ENCODE assay signal across 13 cellular contexts in genomic region chr13:67438465-67438864, GRCh38.
DNase-seq lines count a peak whose midpoint lies in the region; ATAC-seq, FAIRE-seq and TF ChIP-seq lines count a peak whose summit lies in the region.
"Had no signal": no experiment of that assay in that cellular context is flagged by ENCODE, and none has a peak within 500 bp of the region (broad histone marks: within the 10 kb centered on the region; RNA-seq: fewer than 3 reads in every experiment).

No MANE protein-coding gene starts in this region.

- H2BK120ac ChIP-seq in H9 (ENCODE audit: low read depth, low read length, poor library complexity, severe bottlenecking) (no peak overlapping the region), H1 (replicated peaks; ENCODE audit: low read depth, low read length) (no peak overlapping the region)

- TF ChIP-seq CTCF in H9 (conservative IDR thresholded peaks at IDR 0.05) (peak; percentile 44; the same call in 2 of the 3 replicates), H1 (IDR thresholded peaks at IDR 0.05; ENCODE audit: control extremely low read depth in 1 of 3, insufficient read depth in 1 of 3, low read depth in 1 of 3, low read length in 3 of 3) (peak in 2 of 3 experiments; percentile 34 to 40; a peak in 2 of 4 replicates), foreskin keratinocyte (conservative IDR thresholded peaks at IDR 0.05) (no peak)

- no peaks in the 10 kb centered on the region for H3K27me3 ChIP-seq in H9 (ENCODE audit: insufficient read depth, low read length)
- H3K27me3 ChIP-seq in H1 (replicated peaks in 1 of 4; ENCODE audit: control insufficient read depth in 3 of 4, extremely low read depth in 1 of 4, insufficient read depth in 3 of 4, low read length in 3 of 4) = no peaks in the 10 kb centered on the region
- H3K27me3 ChIP-seq in foreskin keratinocyte = no peaks in the 10 kb centered on the region

- H3K27me3 Mint-ChIP-seq in H9 (ENCODE audit: low read depth) = no peaks in the 10 kb centered on the region
- H3K27me3 Mint-ChIP-seq: activated CD4-positive, alpha-beta T cell treated with anti-CD3 and anti-CD28 coated beads, Interleukin-2, amount 10 ng/mL, durations not matched to agents 7 days and 5 days; activated naive CD8-positive, alpha-beta T cell treated with anti-CD3 and anti-CD28 coated beads, Interleukin-2, amount 10 ng/mL, durations not matched to agents 7 days and 5 days; CD4-positive, alpha-beta memory T cell; naive thymus-derived CD4-positive, alpha-beta T cell had no signal

- H3K27ac ChIP-seq in H9 (ENCODE audit: insufficient read length, low read depth, low read length) (no peak overlapping the region), H1 (ENCODE audit: low read depth, low read length) (no peak overlapping the region), foreskin keratinocyte (no peak overlapping the region)

- peak; percentile 67 to 78 for TF ChIP-seq RAD21 in H1 (IDR thresholded peaks at IDR 0.05 in 1 of 2, conservative IDR thresholded peaks at IDR 0.05 in 1 of 2; ENCODE audit: low read depth in 2 of 2, low read length in 2 of 2)

- H3K79me1 ChIP-seq in H9 (ENCODE audit: insufficient read depth, low read depth, low read length, poor library complexity, severe bottlenecking) = no peaks in the 10 kb centered on the region
- no peaks in the 10 kb centered on the region for H3K79me1 ChIP-seq in H1 (ENCODE audit: low read depth, low read length)

- H3K36me3 Mint-ChIP-seq in H9 (ENCODE audit: insufficient read depth in 1 of 3, low read depth in 3 of 3) = no peaks in the 10 kb centered on the region
- H3K36me3 Mint-ChIP-seq: activated naive CD8-positive, alpha-beta T cell treated with anti-CD3 and anti-CD28 coated beads, Interleukin-2, amount 10 ng/mL, durations not matched to agents 7 days and 5 days; CD4-positive, alpha-beta memory T cell; naive thymus-derived CD4-positive, alpha-beta T cell; stimulated activated effector memory CD8-positive, alpha-beta T cell treated with anti-CD3 and anti-CD28 coated beads, Interleukin-12 subunit alpha, Interleukin-12 subunit beta, amount 100 ng/mL, for 72 hours had no signal

- H3K9me3 Mint-ChIP-seq in H9 = no peaks in the 10 kb centered on the region
- H3K9me3 Mint-ChIP-seq: activated naive CD8-positive, alpha-beta T cell treated with anti-CD3 and anti-CD28 coated beads, Interleukin-2, amount 10 ng/mL, durations not matched to agents 7 days and 5 days had no signal

- no peak overlapping the region for H2BK20ac ChIP-seq in H9 (ENCODE audit: low read depth, low read length, poor library complexity, severe bottlenecking)
- H2BK20ac ChIP-seq in H1 (ENCODE audit: low read length) = no peak overlapping the region

- H3K4me3 Mint-ChIP-seq in H9 = no peak overlapping the region
- H3K4me3 Mint-ChIP-seq: activated CD4-positive, alpha-beta T cell treated with anti-CD3 and anti-CD28 coated beads, Interleukin-2, amount 10 ng/mL, durations not matched to agents 7 days and 5 days; activated naive CD8-positive, alpha-beta T cell treated with anti-CD3 and anti-CD28 coated beads, Interleukin-2, amount 10 ng/mL, durations not matched to agents 7 days and 5 days; CD4-positive, alpha-beta memory T cell; naive thymus-derived CD4-positive, alpha-beta T cell; stimulated activated effector memory CD8-positive, alpha-beta T cell treated with anti-CD3 and anti-CD28 coated beads, Interleukin-12 subunit alpha, Interleukin-12 subunit beta, amount 100 ng/mL, for 72 hours had no signal

- H3K56ac ChIP-seq in H9 (ENCODE audit: insufficient read length, low read depth, low read length) = no peak overlapping the region
- no peak overlapping the region for H3K56ac ChIP-seq in H1 (replicated peaks; ENCODE audit: insufficient read length, low read depth, low read length)

- H4K20me1 ChIP-seq in H9 (ENCODE audit: control insufficient read depth, insufficient read depth, insufficient read length) (no peaks in the 10 kb centered on the region), H1 (replicated peaks in 1 of 2; ENCODE audit: control insufficient read depth in 1 of 2, insufficient read depth in 2 of 2, low read length in 2 of 2) (no peaks in the 10 kb centered on the region)

- no peak overlapping the region for H3K27ac Mint-ChIP-seq in H9
- H3K27ac Mint-ChIP-seq: activated CD4-positive, alpha-beta T cell treated with anti-CD3 and anti-CD28 coated beads, Interleukin-2, amount 10 ng/mL, durations not matched to agents 7 days and 5 days; activated naive CD8-positive, alpha-beta T cell treated with anti-CD3 and anti-CD28 coated beads, Interleukin-2, amount 10 ng/mL, durations not matched to agents 7 days and 5 days; CD4-positive, alpha-beta memory T cell; naive thymus-derived CD4-positive, alpha-beta T cell; stimulated activated effector memory CD8-positive, alpha-beta T cell treated with anti-CD3 and anti-CD28 coated beads, Interleukin-12 subunit alpha, Interleukin-12 subunit beta, amount 100 ng/mL, for 72 hours had no signal

- H3K36me3 ChIP-seq in H1 (ENCODE audit: control insufficient read depth in 2 of 4, insufficient read depth in 4 of 4, low read length in 3 of 4) = no peaks in the 10 kb centered on the region

- H3K18ac ChIP-seq in H9 (ENCODE audit: insufficient read length, low read depth, low read length) (no peak overlapping the region), H1 (ENCODE audit: extremely low read depth, low read length) (no peak overlapping the region)

- CTCF ChIA-PET in H1 (lab: Charles Lee; ENCODE audit: partially characterized antibody) = interaction anchor here (0.7 kb wide), 1 partner anchor 43 kb away, joined by 3 read pairs; no protein-coding TSS in a partner anchor

- H3K4ac ChIP-seq in H9 (ENCODE audit: low read depth, low read length) (no peak overlapping the region), H1 (replicated peaks; ENCODE audit: insufficient read length, low read depth, low read length) (no peak overlapping the region)

- no peak overlapping the region for H3K14ac ChIP-seq in H9 (ENCODE audit: insufficient read depth, low read length)
- H3K14ac ChIP-seq in H1 (ENCODE audit: insufficient read length) = no peak overlapping the region

- no peak for TF ChIP-seq EP300 in H1 (IDR thresholded peaks at IDR 0.05; ENCODE audit: borderline replicate concordance in 1 of 2, low read depth in 2 of 2, low read length in 2 of 2)

- H2BK15ac ChIP-seq in H9 (ENCODE audit: low read depth, low read length) = no peak overlapping the region
- no peak overlapping the region for H2BK15ac ChIP-seq in H1 (ENCODE audit: low read length)

- no peak overlapping the region for H3T11ph ChIP-seq in H9 (ENCODE audit: low read length)

- H4K91ac ChIP-seq in H9 (ENCODE audit: insufficient read length, low read depth, low read length) (no peak overlapping the region), H1 (replicated peaks; ENCODE audit: insufficient read length, low read length) (no peak overlapping the region)

- H3K23me2 ChIP-seq in H9 (ENCODE audit: insufficient read length, low read depth, low read length, poor library complexity, severe bottlenecking) (no peaks in the 10 kb centered on the region), H1 (ENCODE audit: low read depth, low read length) (no peaks in the 10 kb centered on the region)

- no peak overlapping the region for H4K8ac ChIP-seq in H9 (replicated peaks; ENCODE audit: insufficient read length, low read depth, low read length)
- no peak overlapping the region for H4K8ac ChIP-seq in H1 (ENCODE audit: extremely low read depth, insufficient read depth, low read length)

- FAIRE-seq in H1 (lab: Jason Lieb, UNC) = peak; percentile 28

- ATAC-seq in HG03039 (IDR thresholded peaks at IDR 0.05; ENCODE audit: unreplicated experiment) (no peak), HG03025 (IDR thresholded peaks at IDR 0.05; ENCODE audit: low FRiP score, unreplicated experiment) (no peak), foreskin keratinocyte (no peak)
- ATAC-seq: naive thymus-derived CD4-positive, alpha-beta T cell; stimulated activated effector memory CD8-positive, alpha-beta T cell treated with anti-CD3 and anti-CD28 coated beads, Interleukin-12 subunit alpha, Interleukin-12 subunit beta, amount 100 ng/mL, for 72 hours had no signal

- WGBS in H9 (ENCODE audit: extremely low coverage, insufficient read length, low lambda C conversion rate) = no CpG with 5 or more reads among the region's 3 CpGs
- 79% methylated on average over 3 of the region's 3 CpGs; no CpG with 5 or more reads in 1 of the 2 experiments for WGBS in H1 (ENCODE audit: extremely low coverage in 1 of 2, insufficient coverage in 1 of 2, insufficient read length in 1 of 2, insufficient replicate concordance in 2 of 2, low coverage in 1 of 2, low lambda C conversion rate in 2 of 2, missing lambda C conversion rate in 1 of 2), 2 experiments

- no peak overlapping the region for H3K4me2 ChIP-seq in H9 (ENCODE audit: insufficient read depth, insufficient read length, low read length)
- H3K4me2 ChIP-seq in H1 (ENCODE audit: insufficient read depth in 1 of 2, low read depth in 2 of 2, low read length in 2 of 2) = no peak overlapping the region

- H3K79me2 ChIP-seq in H9 (ENCODE audit: insufficient read depth, low read length) (no peaks in the 10 kb centered on the region), H1 (ENCODE audit: control insufficient read depth in 1 of 2, insufficient read depth in 2 of 2, low read length in 2 of 2) (no peaks in the 10 kb centered on the region)

- no peak overlapping the region for H2AK5ac ChIP-seq in H9 (ENCODE audit: insufficient read length, low read length)
- H2AK5ac ChIP-seq in H1 (ENCODE audit: low read depth, low read length) = no peak overlapping the region

- POLR2A ChIA-PET in H1 (lab: Charles Lee; ENCODE audit: partially characterized antibody) = interaction anchor here (1.0 kb wide), 1 partner anchor 50 kb away, joined by 3 read pairs; no protein-coding TSS in a partner anchor

- H3K4me1 ChIP-seq in H9 (ENCODE audit: insufficient read depth, low read length) = no peaks in the 10 kb centered on the region
- H3K4me1 ChIP-seq in H1 (replicated peaks in 1 of 4; ENCODE audit: control insufficient read depth in 3 of 4, insufficient read depth in 4 of 4, low read length in 3 of 4) = no peaks in the 10 kb centered on the region
- no peaks in the 10 kb centered on the region for H3K4me1 ChIP-seq in foreskin keratinocyte

- H2AFZ ChIP-seq in H9 (ENCODE audit: low read length) (no peak overlapping the region), H1 (ENCODE audit: low read length) (no peak overlapping the region; the same call in 1 of the 2 replicates)

- H4K5ac ChIP-seq in H9 (ENCODE audit: insufficient read length, low read depth, low read length) (no peak overlapping the region), H1 (ENCODE audit: insufficient read length, low read depth, low read length) (no peak overlapping the region)

- no peak overlapping the region for H3K4me3 ChIP-seq in H1 (ENCODE audit: extremely low read depth in 1 of 4, insufficient read depth in 2 of 4, low read depth in 3 of 4, low read length in 4 of 4)

- DNase-seq in AML-193 (lab: John Stamatoyannopoulos, UW) (peak; percentile 12 to 13), H9 (no peak), NCI-H69 (lab: John Stamatoyannopoulos, UW) (peak; percentile 70), H1 (ENCODE audit: low read depth in 1 of 2, low spot score in 2 of 2) (no peak), kidney glomerular epithelial cell (lab: John Stamatoyannopoulos, UW) (no peak), foreskin keratinocyte (no peak)
- DNase-seq: activated CD4-positive, alpha-beta T cell treated with anti-CD3 and anti-CD28 coated beads, Interleukin-2, amount 10 ng/mL, durations not matched to agents 7 days and 5 days; activated naive CD8-positive, alpha-beta T cell treated with anti-CD3 and anti-CD28 coated beads, Interleukin-2, amount 10 ng/mL, durations not matched to agents 7 days and 5 days; CD4-positive, alpha-beta memory T cell; naive thymus-derived CD4-positive, alpha-beta T cell had no signal

- H3K4me1 Mint-ChIP-seq in H9 = no peaks in the 10 kb centered on the region
- H3K4me1 Mint-ChIP-seq: activated CD4-positive, alpha-beta T cell treated with anti-CD3 and anti-CD28 coated beads, Interleukin-2, amount 10 ng/mL, durations not matched to agents 7 days and 5 days; activated naive CD8-positive, alpha-beta T cell treated with anti-CD3 and anti-CD28 coated beads, Interleukin-2, amount 10 ng/mL, durations not matched to agents 7 days and 5 days; CD4-positive, alpha-beta memory T cell; naive thymus-derived CD4-positive, alpha-beta T cell; stimulated activated effector memory CD8-positive, alpha-beta T cell treated with anti-CD3 and anti-CD28 coated beads, Interleukin-12 subunit alpha, Interleukin-12 subunit beta, amount 100 ng/mL, for 72 hours had no signal

- no peaks in the 10 kb centered on the region for H3K9me3 ChIP-seq in H9 (ENCODE audit: control insufficient read depth, low read depth, low read length)
- no peaks in the 10 kb centered on the region for H3K9me3 ChIP-seq in H1 (ENCODE audit: insufficient read depth in 2 of 2, low read depth in 1 of 2, low read length in 1 of 2)

- H3K9ac ChIP-seq in H9 (ENCODE audit: extremely low read depth, insufficient read length, low read length) (no peak overlapping the region), H1 (replicated peaks in 1 of 4; ENCODE audit: extremely low read depth in 1 of 4, low read depth in 3 of 4, low read length in 3 of 4) (no peak overlapping the region)

- H2BK5ac ChIP-seq in H9 (ENCODE audit: insufficient read length, low read length) = no peak overlapping the region
- H2BK5ac ChIP-seq in H1 (ENCODE audit: low read depth, low read length) = no peak overlapping the region

- H2BK12ac ChIP-seq in H9 (ENCODE audit: insufficient read length, low read depth, low read length) (no peak overlapping the region), H1 (ENCODE audit: low read depth, low read length) (no peak overlapping the region)

- TF ChIP-seq POLR2A in H1 (IDR thresholded peaks at IDR 0.05; ENCODE audit: control extremely low read depth in 1 of 2, low read depth in 2 of 2, low read length in 2 of 2) = no peak

- H3K23ac ChIP-seq in H9 (ENCODE audit: insufficient read length, low read depth, low read length) (no peak overlapping the region), H1 (ENCODE audit: insufficient read length) (no peak overlapping the region)

Comparison
In these comparisons a context has a peak if more than half of its experiments do, and no peak if none do; other contexts are left out.
1. DNase-seq: peak in AML-193 (2 of 2) and NCI-H69 (single experiment); none in H9 (single experiment), H1 (0 of 2), kidney glomerular epithelial cell (single experiment) and foreskin keratinocyte (0 of 2).